In the genomic region with DNA sequence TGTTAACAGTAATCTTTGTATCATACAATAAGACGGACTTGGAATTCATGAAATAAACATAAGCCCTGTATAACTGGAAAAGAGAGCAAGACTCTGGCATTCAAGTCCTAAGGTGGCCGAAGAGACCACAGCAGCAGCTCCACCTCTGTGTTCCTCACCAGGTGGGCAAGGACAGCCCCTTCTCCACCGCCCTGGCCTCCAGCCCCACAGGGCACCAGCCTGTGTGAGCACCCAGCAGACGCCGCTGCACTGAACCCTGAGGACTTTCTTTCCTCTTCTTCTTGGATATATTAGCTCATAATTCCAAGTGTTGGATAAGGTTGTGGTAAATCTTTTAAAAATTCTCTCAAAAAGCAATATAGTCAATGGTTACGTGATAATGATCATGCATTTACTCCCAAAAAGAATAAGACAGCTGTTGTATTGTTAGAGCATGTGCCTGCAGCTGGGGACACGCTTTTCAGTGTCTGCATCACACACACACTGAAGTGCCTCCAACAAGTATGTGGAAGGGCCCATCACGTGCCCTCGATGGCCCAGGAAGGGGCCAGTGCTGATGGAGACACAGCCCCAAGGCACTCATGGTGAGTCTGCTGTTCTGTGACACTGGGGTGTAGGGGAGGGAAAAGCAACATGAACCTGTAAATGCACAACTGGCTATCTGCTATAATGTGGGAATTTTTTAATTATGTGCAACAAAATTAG, we compare ENCODE assay signal across 11 cellular contexts. TPM values are rescaled to one million over a fixed set of nuclear protein-coding genes. Genes with fewer than 3 reads are reported as not detected.
"Had no signal": no experiment of that assay in that cellular context is flagged by ENCODE, and none has a peak within 500 bp of the region (broad histone marks: within the 10 kb centered on the region; RNA-seq: fewer than 3 reads in every experiment).

No MANE protein-coding gene starts in this region.

- H3K4me1 ChIP-seq: body of pancreas had no signal

- H3K4me2 ChIP-seq: hepatocyte had no signal

- H3K9me3 ChIP-seq: body of pancreas, colonic mucosa, esophagus muscularis mucosa, left lung, neutrophil, testis, upper lobe of left lung had no signal

- H3K36me3 ChIP-seq: colonic mucosa, esophagus muscularis mucosa, left lung, neutrophil, upper lobe of left lung had no signal

- H3K4me3 ChIP-seq: body of pancreas, colonic mucosa, esophagus muscularis mucosa, hepatocyte, left lung, skin epidermis, testis, upper lobe of left lung had no signal

- H3K79me2 ChIP-seq: hepatocyte had no signal

- H2AFZ ChIP-seq: hepatocyte had no signal

- H3K27me3 ChIP-seq: body of pancreas, colonic mucosa, esophagus muscularis mucosa, hepatocyte, left lung, testis, upper lobe of left lung had no signal

- FAIRE-seq: keratinocyte had no signal

- H3K27ac ChIP-seq: body of pancreas, colonic mucosa, esophagus muscularis mucosa, hepatocyte, left lung, neutrophil, testis, upper lobe of left lung had no signal

RNA-seq across cellular contexts. Expression of a gene that starts 26.8 kb away (rescaled TPM):
- total RNA-seq: body of pancreas, glomerular endothelial cell, hepatocyte had no signal
